2 cellular contexts compared by ENCODE assay signal in the genomic region with DNA sequence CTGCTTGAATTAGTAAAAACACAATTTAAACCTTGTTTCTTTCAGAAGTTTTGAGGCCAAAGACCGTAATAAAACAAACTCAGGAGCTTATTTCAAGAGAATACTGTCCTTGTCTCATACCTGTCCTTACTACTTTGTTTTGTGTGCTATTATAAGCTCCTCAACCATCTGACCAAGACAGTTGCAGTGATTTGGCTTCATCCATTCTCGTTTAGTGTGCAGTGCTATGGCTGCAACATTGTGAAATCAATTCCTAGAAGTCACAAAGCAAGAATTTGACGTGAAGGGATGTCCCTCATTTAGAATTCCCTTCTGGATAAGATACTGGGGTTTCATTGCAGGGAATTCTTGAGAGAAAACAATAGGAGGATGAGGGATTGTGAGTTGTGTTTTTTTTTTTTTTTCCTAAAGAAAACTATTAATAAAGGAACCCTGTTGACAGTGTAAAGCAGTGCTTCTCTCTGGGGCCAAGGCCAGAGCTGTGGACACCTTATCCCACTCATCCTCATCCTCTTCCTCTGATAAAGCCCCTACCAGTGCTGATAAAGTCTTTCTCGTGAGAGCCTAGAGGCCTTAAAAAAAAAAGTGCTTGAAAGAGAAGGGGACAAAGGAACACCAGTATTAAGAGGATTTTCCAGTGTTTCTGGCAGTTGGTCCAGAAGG.
TF ChIP-seq lines count a peak whose summit lies in the region.

TSS of gene OIT3 (plus strand) at position 604 of the 663 bp plus-strand sequence. CDS start 60 bp downstream, outside the sequence.

TF ChIP-seq in IMR-90, 13 proteins besides CTCF, POLR2A, EP300 and RAD21:
- no peak for TF ChIP-seq NFE2L2 (IDR thresholded peaks at IDR 0.05; ENCODE audit: low read depth, low read length)
- TF ChIP-seq CEBPB (IDR thresholded peaks at IDR 0.05; ENCODE audit: low read depth, low read length): peak; percentile 28; the same call in 1 of the 2 replicates

TF ChIP-seq in K562, 482 proteins besides CTCF, POLR2A, EP300 and RAD21:
- TF ChIP-seq CEBPG (CRISPR knock-in tag; IDR thresholded peaks at IDR 0.05) (no peak), CEBPG (tag; conservative IDR thresholded peaks at IDR 0.05 in 1 of 2, IDR thresholded peaks at IDR 0.05 in 1 of 2) (peak; percentile 19 to 23; a peak in 1 of 4 replicates), CEBPB (tag; IDR thresholded peaks at IDR 0.05) (peak; percentile 63), KDM5B (IDR thresholded peaks at IDR 0.05; ENCODE audit: insufficient replicate concordance, low read depth, low read length) (no peak)
- TF ChIP-seq, protein P1, sequence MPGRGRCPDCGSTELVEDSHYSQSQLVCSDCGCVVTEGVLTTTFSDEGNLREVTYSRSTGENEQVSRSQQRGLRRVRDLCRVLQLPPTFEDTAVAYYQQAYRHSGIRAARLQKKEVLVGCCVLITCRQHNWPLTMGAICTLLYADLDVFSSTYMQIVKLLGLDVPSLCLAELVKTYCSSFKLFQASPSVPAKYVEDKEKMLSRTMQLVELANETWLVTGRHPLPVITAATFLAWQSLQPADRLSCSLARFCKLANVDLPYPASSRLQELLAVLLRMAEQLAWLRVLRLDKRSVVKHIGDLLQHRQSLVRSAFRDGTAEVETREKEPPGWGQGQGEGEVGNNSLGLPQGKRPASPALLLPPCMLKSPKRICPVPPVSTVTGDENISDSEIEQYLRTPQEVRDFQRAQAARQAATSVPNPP (IDR thresholded peaks at IDR 0.05; ENCODE audit: borderline replicate concordance, insufficient read depth, insufficient read length): no peak
TF ChIP-seq in K562: peak in this region for 2.
